ENCODE assay signal across 12 cellular contexts in genomic region chr2:227582369-227582768, GRCh38. TPM values are rescaled to one million over a fixed set of nuclear protein-coding genes. Genes with fewer than 3 reads are reported as not detected.
"Had no signal": no experiment of that assay in that cellular context is flagged by ENCODE, and none has a peak within 500 bp of the region (broad histone marks: within the 10 kb centered on the region; RNA-seq: fewer than 3 reads in every experiment).

No MANE protein-coding gene starts in this region.

- H3K9ac ChIP-seq: GM23248 had no signal

- H3K4me3 Mint-ChIP-seq: GM23338, H9, HFFc6 had no signal

- H3K4me3 ChIP-seq: GM23248, GM23338, HAP-1 had no signal

- H3K27ac ChIP-seq: GM23248 had no signal

- FAIRE-seq: H1, H54 had no signal

- H3K4me2 ChIP-seq: GM23338 had no signal

- DNase-seq: GM23248, GOT3, H7, H9, HCEC 1CT, HFFc6 had no signal

- H3K27ac Mint-ChIP-seq: GM23338, H9, HFFc6 had no signal

- H2AFZ ChIP-seq: GM23248, GM23338 had no signal

- ATAC-seq: GM23338, HCT116 had no signal

- H3K4me1 ChIP-seq: HAP-1 had no signal

- H3K36me3 ChIP-seq: HAP-1 had no signal

RNA-seq across cellular contexts. Expression of gene SCYGR2, which starts 16.3 kb away (rescaled TPM):
- total RNA-seq: GM23248, GM23338, H1, H4, H7, H9, HFFc6 had no signal
- polyA plus RNA-seq: GM23248, GM23338, H1 had no signal

RNA-seq across cellular contexts. Expression of gene SCYGR3, which starts 32.3 kb away (rescaled TPM):
- total RNA-seq: GM23248, GM23338, H1, H4, H7, H9, HFFc6 had no signal
- polyA plus RNA-seq: GM23248, GM23338, H1 had no signal

RNA-seq across cellular contexts. Expression of gene SCYGR4, which starts 34.9 kb away (rescaled TPM):
- total RNA-seq: GM23248, GM23338, H1, H4, H7, H9, HFFc6 had no signal
- polyA plus RNA-seq: GM23248, GM23338, H1 had no signal
